ENCODE assay signal across 18 cellular contexts in genomic region chr6:93182933-93183479, GRCh38.
DNase-seq lines count a peak whose midpoint lies in the region; ATAC-seq, FAIRE-seq and TF ChIP-seq lines count a peak whose summit lies in the region.
"Had no signal": no experiment of that assay in that cellular context is flagged by ENCODE, and none has a peak within 500 bp of the region (broad histone marks: within the 10 kb centered on the region; RNA-seq: fewer than 3 reads in every experiment).

No MANE protein-coding gene starts in this region.

- no peaks in the 10 kb centered on the region for H3K27me3 ChIP-seq in small intestine (ENCODE audit: control insufficient read depth in 2 of 2, insufficient read depth in 2 of 2, low read length in 2 of 2)
- no peaks in the 10 kb centered on the region for H3K27me3 ChIP-seq in left ventricle myocardium inferior (ENCODE audit: low read depth)
- H3K27me3 ChIP-seq: BLaER1 had no signal

- WGBS in small intestine, 3 donors: 12 to 41% (median 29%) methylated on average over 3 of the region's 3 CpGs

- no peak for FAIRE-seq in small intestine (lab: Jason Lieb, UNC)
- FAIRE-seq: GM18507, K562 had no signal

- H3K9me3 ChIP-seq in small intestine (ENCODE audit: control insufficient read depth, low read depth) (no peaks in the 10 kb centered on the region), left ventricle myocardium inferior (replicated peaks) (no peaks in the 10 kb centered on the region)
- H3K9me3 ChIP-seq: BLaER1 had no signal

- intact Hi-C loops in left ventricle myocardium inferior (cut with micrococcal nuclease): no loop called here

- H3K4me1 ChIP-seq in small intestine (ENCODE audit: control insufficient read depth in 2 of 2, insufficient read depth in 1 of 2, low read depth in 1 of 2, low read length in 1 of 2) (no peaks in the 10 kb centered on the region), left ventricle myocardium inferior (peaks cover 15% of the 10 kb centered on the region)

- DNase-seq in NCI-H2171 treated with DMSO at 0.1 percent for 48 hours (lab: John Stamatoyannopoulos, UW) (peak; percentile 25), NCI-H2171 (lab: John Stamatoyannopoulos, UW) (no peak), HT-29 (ENCODE audit: low spot score) (peak; percentile 50), amniotic epithelial cell (ENCODE audit: low read depth) (peak; percentile 2), small intestine (peak; percentile 20), left ventricle myocardium inferior (no peak)
- DNase-seq: AML-193; CD4-positive, CD25-positive, alpha-beta regulatory T cell; DMS53; GF-D8; GOT3; HCEC 1CT had no signal

- TF ChIP-seq CTCF in left ventricle myocardium inferior (IDR thresholded peaks at IDR 0.05; ENCODE audit: borderline replicate concordance): no peak

- H3K4me3 ChIP-seq in small intestine (ENCODE audit: low read depth in 1 of 2, low read length in 2 of 2) (no peak overlapping the region), left ventricle myocardium inferior (no peak overlapping the region)
- H3K4me3 ChIP-seq: BLaER1, K562 had no signal

- H3K27ac ChIP-seq in small intestine (ENCODE audit: low read depth in 1 of 2, low read length in 1 of 2) (no peak overlapping the region), left ventricle myocardium inferior (replicated peaks) (no peak overlapping the region)
- H3K27ac ChIP-seq: 22Rv1, BLaER1 had no signal

- H3K36me3 ChIP-seq in small intestine (ENCODE audit: control insufficient read depth in 2 of 2, insufficient read depth in 2 of 2, low read length in 2 of 2): no peaks in the 10 kb centered on the region
- no peaks in the 10 kb centered on the region for H3K36me3 ChIP-seq in left ventricle myocardium inferior
- H3K36me3 ChIP-seq: BLaER1 had no signal

- ATAC-seq in GM21717 (IDR thresholded peaks at IDR 0.05; ENCODE audit: unreplicated experiment): no peak
- ATAC-seq in GM18517 (IDR thresholded peaks at IDR 0.05; ENCODE audit: unreplicated experiment): no peak
- ATAC-seq: K562 had no signal

Comparison
In these comparisons a context has a peak if more than half of its experiments do, and no peak if none do; other contexts are left out.
1. DNase-seq: peak in NCI-H2171 treated with DMSO at 0.1 percent for 48 hours (single experiment), HT-29 (single experiment), amniotic epithelial cell (single experiment) and small intestine (single experiment); none in NCI-H2171 (single experiment) and left ventricle myocardium inferior (single experiment).